8 cellular contexts compared by ENCODE assay signal in genomic region chr20:41249781-41250281, GRCh38.
DNase-seq lines count a peak whose midpoint lies in the region; ATAC-seq, FAIRE-seq and TF ChIP-seq lines count a peak whose summit lies in the region.

No MANE protein-coding gene starts in this region.

- H2BK20ac ChIP-seq in H1 (ENCODE audit: low read length) = 0 out of 2 replicates have a peak overlapping the region, but pooled peaks have one; percentile 25

- POLR2A ChIA-PET in H1 (lab: Charles Lee; ENCODE audit: partially characterized antibody) = interaction anchor here (0.7 kb wide), 1 partner anchor 91 kb away, joined by 3 read pairs; the partner anchor contains the start of gene LPIN3

- DNase-seq in GDM1 (lab: John Stamatoyannopoulos, UW) (peak; percentile 7), NCI-H82 (lab: John Stamatoyannopoulos, UW) (peak; percentile 63), H1 (ENCODE audit: low read depth in 1 of 2, low spot score in 2 of 2) (peak; percentile 56 to 78), NCI-H2171 treated with DMSO at 0.1 percent for 48 hours (lab: John Stamatoyannopoulos, UW) (no peak)

- peak overlapping the region; percentile 6 to 62; a peak in 3 of 4 replicates for H3K4me2 ChIP-seq in H1 (ENCODE audit: insufficient read depth in 1 of 2, low read depth in 2 of 2, low read length in 2 of 2)

- H3K9me3 ChIP-seq in H1 (ENCODE audit: insufficient read depth in 2 of 2, low read depth in 1 of 2, low read length in 1 of 2) (no peaks in the 10 kb centered on the region), mesodermal cell (ENCODE audit: control insufficient read depth, low read length) (no peaks in the 10 kb centered on the region)

- H3K4ac ChIP-seq in H1 (replicated peaks; ENCODE audit: insufficient read length, low read depth, low read length) = no peak overlapping the region

- no peaks in the 10 kb centered on the region for H3K79me1 ChIP-seq in H1 (ENCODE audit: low read depth, low read length)

- FAIRE-seq in H1 (lab: Jason Lieb, UNC) = peak; percentile 55

- peak; percentile 55 to 86 (median 61) for TF ChIP-seq CTCF in H1 (IDR thresholded peaks at IDR 0.05; ENCODE audit: control extremely low read depth in 1 of 3, insufficient read depth in 1 of 3, low read depth in 1 of 3, low read length in 3 of 3)

- no peak overlapping the region for H4K8ac ChIP-seq in H1 (ENCODE audit: extremely low read depth, insufficient read depth, low read length)

- no peak overlapping the region for H4K91ac ChIP-seq in H1 (replicated peaks; ENCODE audit: insufficient read length, low read length)

- H3K4me1 ChIP-seq in H1 (replicated peaks in 1 of 4; ENCODE audit: control insufficient read depth in 3 of 4, insufficient read depth in 4 of 4, low read length in 3 of 4) (peaks cover 0 to 4% (median 3%) of the 10 kb centered on the region in 4 experiments; a peak in 6 of 7 replicates), mesodermal cell (ENCODE audit: control insufficient read depth, insufficient read depth, low read length, poor library complexity, severe bottlenecking) (peaks cover 12% of the 10 kb centered on the region)

- TF ChIP-seq EP300 in H1 (IDR thresholded peaks at IDR 0.05; ENCODE audit: borderline replicate concordance in 1 of 2, low read depth in 2 of 2, low read length in 2 of 2) = no peak

- H3K36me3 ChIP-seq in H1 (ENCODE audit: control insufficient read depth in 2 of 4, insufficient read depth in 4 of 4, low read length in 3 of 4) (no peaks in the 10 kb centered on the region), mesodermal cell (ENCODE audit: control insufficient read depth, insufficient read depth, low read length) (no peaks in the 10 kb centered on the region)

- no peak for ATAC-seq in GM19452 (IDR thresholded peaks at IDR 0.05; ENCODE audit: unreplicated experiment)
- no peak for ATAC-seq in HG03095 (IDR thresholded peaks at IDR 0.05; ENCODE audit: unreplicated experiment)
- no peak for ATAC-seq in HG02571 (IDR thresholded peaks at IDR 0.05; ENCODE audit: unreplicated experiment)

- no peak for TF ChIP-seq POLR2A in H1 (IDR thresholded peaks at IDR 0.05; ENCODE audit: control extremely low read depth in 1 of 2, low read depth in 2 of 2, low read length in 2 of 2)

- H3K18ac ChIP-seq in H1 (ENCODE audit: extremely low read depth, low read length) = no peak overlapping the region

- H3K4me3 ChIP-seq in H1 (ENCODE audit: extremely low read depth in 1 of 4, insufficient read depth in 2 of 4, low read depth in 3 of 4, low read length in 4 of 4) (no peak overlapping the region; a peak in 2 of 8 replicates), mesodermal cell (ENCODE audit: extremely low read depth, insufficient read depth, low read length, poor library complexity, severe bottlenecking) (no peak overlapping the region)

- TF ChIP-seq RAD21 in H1 (IDR thresholded peaks at IDR 0.05 in 1 of 2, conservative IDR thresholded peaks at IDR 0.05 in 1 of 2; ENCODE audit: low read depth in 2 of 2, low read length in 2 of 2) = peak; percentile 79 to 84

- H2BK120ac ChIP-seq in H1 (replicated peaks; ENCODE audit: low read depth, low read length) = no peak overlapping the region

- H3K79me2 ChIP-seq in H1 (ENCODE audit: control insufficient read depth in 1 of 2, insufficient read depth in 2 of 2, low read length in 2 of 2) = no peaks in the 10 kb centered on the region

- H4K5ac ChIP-seq in H1 (ENCODE audit: insufficient read length, low read depth, low read length) = no peak overlapping the region

- H2AFZ ChIP-seq in H1 (ENCODE audit: low read length) = peak overlapping the region; percentile 96

- no peak overlapping the region for H2BK12ac ChIP-seq in H1 (ENCODE audit: low read depth, low read length)

- H3K9ac ChIP-seq in H1 (replicated peaks in 1 of 4; ENCODE audit: extremely low read depth in 1 of 4, low read depth in 3 of 4, low read length in 3 of 4) = no peak overlapping the region

- H3K23ac ChIP-seq in H1 (ENCODE audit: insufficient read length) = no peak overlapping the region

- 17% methylated on average over 4 of the region's 4 CpGs; no CpG with 5 or more reads in 1 of the 2 experiments for WGBS in H1 (ENCODE audit: extremely low coverage in 1 of 2, insufficient coverage in 1 of 2, insufficient read length in 1 of 2, insufficient replicate concordance in 2 of 2, low coverage in 1 of 2, low lambda C conversion rate in 2 of 2, missing lambda C conversion rate in 1 of 2), 2 experiments
- WGBS in mesodermal cell (ENCODE audit: insufficient coverage in 2 of 2), 2 experiments = 9 to 40% methylated on average over 2 to 3 of the region's 4 CpGs

- no peak overlapping the region for H3K56ac ChIP-seq in H1 (replicated peaks; ENCODE audit: insufficient read length, low read depth, low read length)

- no peak overlapping the region for H3K27ac ChIP-seq in H1 (ENCODE audit: low read depth, low read length)
- H3K27ac ChIP-seq in mesodermal cell (ENCODE audit: low read depth, low read length, severe bottlenecking) = peak overlapping the region; percentile 46

- H3K14ac ChIP-seq in H1 (ENCODE audit: insufficient read length) = no peak overlapping the region

- no peaks in the 10 kb centered on the region for H3K23me2 ChIP-seq in H1 (ENCODE audit: low read depth, low read length)

- peaks cover 0 to 8% (median 5%) of the 10 kb centered on the region in 4 experiments; a peak in 5 of 7 replicates for H3K27me3 ChIP-seq in H1 (replicated peaks in 1 of 4; ENCODE audit: control insufficient read depth in 3 of 4, extremely low read depth in 1 of 4, insufficient read depth in 3 of 4, low read length in 3 of 4)

- H2BK15ac ChIP-seq in H1 (ENCODE audit: low read length) = no peak overlapping the region; the same call in 1 of the 2 replicates

- H4K20me1 ChIP-seq in H1 (replicated peaks in 1 of 2; ENCODE audit: control insufficient read depth in 1 of 2, insufficient read depth in 2 of 2, low read length in 2 of 2) = peaks cover 0 to 1% of the 10 kb centered on the region in 2 experiments

- no peak overlapping the region for H2BK5ac ChIP-seq in H1 (ENCODE audit: low read depth, low read length)

- CTCF ChIA-PET in H1 (lab: Charles Lee; ENCODE audit: partially characterized antibody) = interaction anchor here (0.6 to 6.0 kb wide), 47 partner anchors 10 to 418 kb away, joined by 3 to 70 read pairs (median 5); partner anchors contain the start of gene LPIN3

- no peak overlapping the region for H2AK5ac ChIP-seq in H1 (ENCODE audit: low read depth, low read length)

TF ChIP-seq in H1, 55 proteins besides CTCF, POLR2A, EP300 and RAD21 (continues in another document):
- TF ChIP-seq HDAC6 (IDR thresholded peaks at IDR 0.05; ENCODE audit: low read depth, low read length) (no peak), KDM5A (IDR thresholded peaks at IDR 0.05; ENCODE audit: low read length) (no peak)
- TF ChIP-seq, protein P1, sequence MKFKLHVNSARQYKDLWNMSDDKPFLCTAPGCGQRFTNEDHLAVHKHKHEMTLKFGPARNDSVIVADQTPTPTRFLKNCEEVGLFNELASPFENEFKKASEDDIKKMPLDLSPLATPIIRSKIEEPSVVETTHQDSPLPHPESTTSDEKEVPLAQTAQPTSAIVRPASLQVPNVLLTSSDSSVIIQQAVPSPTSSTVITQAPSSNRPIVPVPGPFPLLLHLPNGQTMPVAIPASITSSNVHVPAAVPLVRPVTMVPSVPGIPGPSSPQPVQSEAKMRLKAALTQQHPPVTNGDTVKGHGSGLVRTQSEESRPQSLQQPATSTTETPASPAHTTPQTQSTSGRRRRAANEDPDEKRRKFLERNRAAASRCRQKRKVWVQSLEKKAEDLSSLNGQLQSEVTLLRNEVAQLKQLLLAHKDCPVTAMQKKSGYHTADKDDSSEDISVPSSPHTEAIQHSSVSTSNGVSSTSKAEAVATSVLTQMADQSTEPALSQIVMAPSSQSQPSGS (IDR thresholded peaks at IDR 0.05; ENCODE audit: low read length) = no peak
